ENCODE assay signal across 35 cellular contexts in the genomic region with DNA sequence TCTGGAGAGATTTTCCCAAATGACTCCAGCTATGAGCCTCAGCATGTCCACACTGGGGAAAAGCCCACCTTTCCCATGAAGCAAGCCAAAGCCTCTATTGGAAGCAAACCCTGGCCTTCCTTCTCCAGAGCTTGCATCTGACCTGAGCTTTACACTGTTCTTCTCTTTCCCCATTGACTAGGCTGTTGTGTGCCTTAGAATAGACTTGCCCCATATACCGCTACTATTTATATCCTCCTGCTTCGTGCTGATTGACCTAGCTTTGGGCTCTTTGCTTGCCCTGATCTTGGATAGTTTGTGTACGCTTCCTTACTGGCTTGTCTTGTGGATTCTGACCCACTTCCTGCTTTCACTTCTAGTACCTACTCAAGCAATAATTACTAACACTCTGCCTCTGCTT. TPM values are rescaled to one million over a fixed set of nuclear protein-coding genes. Genes with fewer than 3 reads are reported as not detected.
A peak's percentile ranks its signal among the peaks of the same experiment; 100 is the strongest.
DNase-seq lines count a peak whose midpoint lies in the region; ATAC-seq and TF ChIP-seq lines count a peak whose summit lies in the region.
"Had no signal": no experiment of that assay in that cellular context is flagged by ENCODE, and none has a peak within 500 bp of the region (broad histone marks: within the 10 kb centered on the region; RNA-seq: fewer than 3 reads in every experiment).

No MANE protein-coding gene starts in this region.

- H3K36me3 ChIP-seq in BLaER1 (no peaks in the 10 kb centered on the region), neuronal stem cell (replicated peaks in 1 of 2; ENCODE audit: control insufficient read depth in 2 of 2, insufficient read depth in 2 of 2, low read length in 2 of 2) (no peaks in the 10 kb centered on the region)
- H3K36me3 ChIP-seq in CD8-positive, alpha-beta T cell (ENCODE audit: insufficient read depth, low read length): no peaks in the 10 kb centered on the region
- H3K36me3 ChIP-seq: ascending aorta, right lobe of liver, spleen, tibial artery had no signal

- no peak overlapping the region for H2BK15ac ChIP-seq in neuronal stem cell (ENCODE audit: low read length)

- no peaks in the 10 kb centered on the region for H3K27me3 ChIP-seq in BLaER1
- H3K27me3 ChIP-seq in CD8-positive, alpha-beta T cell (ENCODE audit: insufficient read depth, low read length): no peaks in the 10 kb centered on the region
- no peaks in the 10 kb centered on the region for H3K27me3 ChIP-seq in neuronal stem cell (ENCODE audit: control insufficient read depth in 3 of 3, insufficient read depth in 3 of 3, low read depth in 1 of 3, low read length in 3 of 3)
- H3K27me3 ChIP-seq: ascending aorta, right lobe of liver, spleen, tibial artery had no signal

- POLR2A ChIA-PET in CD8-positive, alpha-beta T cell (lab: Charles Lee): no interaction called here

- peak overlapping the region; percentile 4 for H3K27ac Mint-ChIP-seq in CD8-positive, alpha-beta T cell
- H3K27ac Mint-ChIP-seq in effector memory CD8-positive, alpha-beta T cell: no peak overlapping the region
- H3K27ac Mint-ChIP-seq: activated CD4-positive, alpha-beta memory T cell treated with anti-CD3 and anti-CD28 coated beads, Interleukin-2, amount 10 ng/mL, durations not matched to agents 7 days and 5 days; GM23338 had no signal

- H2BK12ac ChIP-seq in neuronal stem cell (ENCODE audit: low read length): no peak overlapping the region

- no peak overlapping the region for H3K14ac ChIP-seq in neuronal stem cell (ENCODE audit: low read length)

- peak overlapping the region; percentile 41; the same call in 1 of the 2 replicates for H3K27ac ChIP-seq in BLaER1
- no peak overlapping the region for H3K27ac ChIP-seq in CD8-positive, alpha-beta T cell (ENCODE audit: low read depth, low read length)
- no peak overlapping the region for H3K27ac ChIP-seq in neuronal stem cell (replicated peaks; ENCODE audit: low read length)
- H3K27ac ChIP-seq: ascending aorta, coronary artery, right lobe of liver, spleen, tibial artery had no signal

- DNase-seq in CD8-positive, alpha-beta T cell: no peak
- DNase-seq in NOMO-1 treated with dmso at 0.1 percent for 144 hours (lab: John Stamatoyannopoulos, UW; ENCODE audit: unreplicated experiment) (peak; percentile 54), neuronal stem cell (ENCODE audit: low spot score) (no peak), NCI-H2171 (lab: John Stamatoyannopoulos, UW) (no peak), RKO (ENCODE audit: low spot score) (no peak)
- no peak for DNase-seq in effector memory CD8-positive, alpha-beta T cell
- DNase-seq: activated CD4-positive, alpha-beta memory T cell treated with anti-CD3 and anti-CD28 coated beads, Interleukin-2, amount 10 ng/mL, durations not matched to agents 7 days and 5 days; activated CD4-positive, alpha-beta T cell treated with anti-CD3 and anti-CD28 coated beads for 1 hour; DMS79 treated with DMSO at 0.1 percent for 48 hours; effector memory CD4-positive, alpha-beta T cell; glutamatergic neuron; NCI-H1092; NCI-H1694; NCI-H446; NCI-H774; PC-3; posterior cingulate gyrus; right lobe of liver; Right ventricle myocardium superior; spleen; stimulated activated CD4-positive, alpha-beta T cell treated with anti-CD3 and anti-CD28 coated beads, Interleukin-2, amount 100 ng/mL, for 24 hours; stimulated activated CD8-positive, alpha-beta memory T cell treated with anti-CD3 and anti-CD28 coated beads, Interleukin-4, amount 100 ng/mL, for 48 hours; tibial artery had no signal

- H3K79me1 ChIP-seq in neuronal stem cell (ENCODE audit: low read depth, low read length): no peaks in the 10 kb centered on the region

- intact Hi-C loops in CD8-positive, alpha-beta T cell (cut with DNase I, micrococcal nuclease): no loop called here

- no peak overlapping the region for H3K23ac ChIP-seq in neuronal stem cell (ENCODE audit: low read depth, low read length, poor library complexity)

- H3K9ac ChIP-seq in BLaER1 (0 out of 2 replicates have a peak overlapping the region, but pooled peaks have one; percentile 34), neuronal stem cell (ENCODE audit: low read depth, low read length, poor library complexity) (no peak overlapping the region)

- no peak overlapping the region; the same call in 1 of the 2 replicates for H3K4me3 ChIP-seq in BLaER1
- H3K4me3 ChIP-seq in CD8-positive, alpha-beta T cell (ENCODE audit: low read depth, low read length): no peak overlapping the region
- H3K4me3 ChIP-seq in neuronal stem cell (ENCODE audit: low read length in 2 of 2): no peak overlapping the region
- H3K4me3 ChIP-seq: ascending aorta, coronary artery, GM23338, right lobe of liver, spleen, tibial artery had no signal

- H2BK5ac ChIP-seq in neuronal stem cell (ENCODE audit: low read length): no peak overlapping the region

- TF ChIP-seq CTCF in CD8-positive, alpha-beta T cell (IDR thresholded peaks at IDR 0.05): no peak

- no peaks in the 10 kb centered on the region for H4K20me1 ChIP-seq in BLaER1

- no peak overlapping the region for H2BK120ac ChIP-seq in neuronal stem cell (ENCODE audit: low read depth, low read length)

- H4K8ac ChIP-seq in neuronal stem cell (ENCODE audit: low read depth, low read length): no peak overlapping the region

- H3K18ac ChIP-seq in neuronal stem cell (ENCODE audit: low read length): no peak overlapping the region

- H3K4me1 Mint-ChIP-seq in CD8-positive, alpha-beta T cell (ENCODE audit: low read depth): peaks cover 16% of the 10 kb centered on the region
- H3K4me1 Mint-ChIP-seq in effector memory CD8-positive, alpha-beta T cell (ENCODE audit: low read depth in 2 of 2): peaks cover 4 to 5% of the 10 kb centered on the region in 2 donors

- no peak overlapping the region for H2AFZ ChIP-seq in neuronal stem cell (ENCODE audit: low read length)
- H2AFZ ChIP-seq: GM23338 had no signal

- no peak overlapping the region for H3K4me3 Mint-ChIP-seq in CD8-positive, alpha-beta T cell
- no peak overlapping the region for H3K4me3 Mint-ChIP-seq in effector memory CD8-positive, alpha-beta T cell
- H3K4me3 Mint-ChIP-seq: activated CD4-positive, alpha-beta memory T cell treated with anti-CD3 and anti-CD28 coated beads, Interleukin-2, amount 10 ng/mL, durations not matched to agents 7 days and 5 days; activated naive CD8-positive, alpha-beta T cell; GM23338 had no signal

- no peaks in the 10 kb centered on the region for H3K27me3 Mint-ChIP-seq in CD8-positive, alpha-beta T cell (ENCODE audit: low read depth)
- no peaks in the 10 kb centered on the region for H3K27me3 Mint-ChIP-seq in effector memory CD8-positive, alpha-beta T cell
- H3K27me3 Mint-ChIP-seq: activated naive CD8-positive, alpha-beta T cell had no signal

- WGBS in neuronal stem cell (ENCODE audit: extremely low coverage in 2 of 2, insufficient read length in 2 of 2, insufficient replicate concordance in 1 of 2), 2 donors: no CpG with 5 or more reads among the region's 3 CpGs

- H3K9me3 Mint-ChIP-seq in CD8-positive, alpha-beta T cell: no peaks in the 10 kb centered on the region
- H3K9me3 Mint-ChIP-seq in effector memory CD8-positive, alpha-beta T cell: no peaks in the 10 kb centered on the region
- H3K9me3 Mint-ChIP-seq: activated CD4-positive, alpha-beta memory T cell treated with anti-CD3 and anti-CD28 coated beads, Interleukin-2, amount 10 ng/mL, durations not matched to agents 7 days and 5 days had no signal

- ATAC-seq in CD8-positive, alpha-beta T cell: no peak
- ATAC-seq in effector memory CD8-positive, alpha-beta T cell (replicated peaks): peak; percentile 36
- ATAC-seq: GM23338, left lobe of liver, PC-3, right lobe of liver, SK-N-SH treated with all-trans-retinoic acid at 6 μM for 48 hours had no signal

- H3K9me3 ChIP-seq in BLaER1: peaks cover 8% of the 10 kb centered on the region; the same call in 1 of the 2 replicates
- H3K9me3 ChIP-seq in CD8-positive, alpha-beta T cell (ENCODE audit: low read length): no peaks in the 10 kb centered on the region
- no peaks in the 10 kb centered on the region for H3K9me3 ChIP-seq in neuronal stem cell (replicated peaks in 1 of 2; ENCODE audit: control insufficient read depth in 2 of 2, insufficient read depth in 1 of 2, low read depth in 1 of 2, low read length in 2 of 2)
- H3K9me3 ChIP-seq: ascending aorta, right lobe of liver, tibial artery had no signal

- H3K4ac ChIP-seq in neuronal stem cell (ENCODE audit: low read length): no peak overlapping the region

- no peak overlapping the region for H4K91ac ChIP-seq in neuronal stem cell (ENCODE audit: low read depth, low read length, poor library complexity)

- CTCF ChIA-PET in CD8-positive, alpha-beta T cell (lab: Charles Lee): no interaction called here

- no peaks in the 10 kb centered on the region for H3K36me3 Mint-ChIP-seq in CD8-positive, alpha-beta T cell
- no peaks in the 10 kb centered on the region for H3K36me3 Mint-ChIP-seq in effector memory CD8-positive, alpha-beta T cell (ENCODE audit: insufficient read depth)
- H3K36me3 Mint-ChIP-seq: activated naive CD8-positive, alpha-beta T cell had no signal

- H3K4me2 ChIP-seq in BLaER1 (peak overlapping the region; percentile 74), neuronal stem cell (ENCODE audit: insufficient read depth, low read length, poor library complexity, severe bottlenecking) (no peak overlapping the region)
- H3K4me2 ChIP-seq: GM23338 had no signal

- H3K4me1 ChIP-seq in BLaER1: peaks cover 15% of the 10 kb centered on the region
- peaks cover 5% of the 10 kb centered on the region for H3K4me1 ChIP-seq in CD8-positive, alpha-beta T cell (ENCODE audit: insufficient read depth, low read length)
- no peaks in the 10 kb centered on the region for H3K4me1 ChIP-seq in neuronal stem cell (ENCODE audit: control insufficient read depth in 2 of 2, insufficient read depth in 1 of 2, low read depth in 1 of 2, low read length in 2 of 2)
- H3K4me1 ChIP-seq: ascending aorta, right lobe of liver, spleen, tibial artery had no signal

- no peak overlapping the region for H2AK5ac ChIP-seq in neuronal stem cell (ENCODE audit: low read depth, low read length)

RNA-seq across cellular contexts. Expression of gene FAM9B, which starts 30.9 kb away (rescaled TPM):
- total RNA-seq in CD8-positive, alpha-beta T cell: not detected
- polyA plus RNA-seq in neuronal stem cell (2013, experiment 1 of 2): not detected
- not detected for polyA plus RNA-seq in neuronal stem cell (2013, experiment 2 of 2)
- total RNA-seq: activated CD4-positive, alpha-beta memory T cell treated with anti-CD3 and anti-CD28 coated beads, Interleukin-2, amount 10 ng/mL, durations not matched to agents 7 days and 5 days; ascending aorta; cardiac septum; GM23338; mesenteric fat pad; Right ventricle myocardium superior; T-helper 2 cell treated with Interferon-gamma antibody and Interleukin-4, amounts not matched to agents 100 ng/mL and 5 ng/mL, for 36 hours had no signal
- polyA plus RNA-seq: BJ, esophagus, GM23338 had no signal
